ENCODE assay signal across 1 cellular context in genomic region chr4:156931267-156931666, GRCh38.
TF ChIP-seq lines count a peak whose summit lies in the region.

No MANE protein-coding gene starts in this region.

TF ChIP-seq in GM23338, 12 proteins besides CTCF, POLR2A, EP300 and RAD21 (continued from another document):
- TF ChIP-seq, protein P1, sequence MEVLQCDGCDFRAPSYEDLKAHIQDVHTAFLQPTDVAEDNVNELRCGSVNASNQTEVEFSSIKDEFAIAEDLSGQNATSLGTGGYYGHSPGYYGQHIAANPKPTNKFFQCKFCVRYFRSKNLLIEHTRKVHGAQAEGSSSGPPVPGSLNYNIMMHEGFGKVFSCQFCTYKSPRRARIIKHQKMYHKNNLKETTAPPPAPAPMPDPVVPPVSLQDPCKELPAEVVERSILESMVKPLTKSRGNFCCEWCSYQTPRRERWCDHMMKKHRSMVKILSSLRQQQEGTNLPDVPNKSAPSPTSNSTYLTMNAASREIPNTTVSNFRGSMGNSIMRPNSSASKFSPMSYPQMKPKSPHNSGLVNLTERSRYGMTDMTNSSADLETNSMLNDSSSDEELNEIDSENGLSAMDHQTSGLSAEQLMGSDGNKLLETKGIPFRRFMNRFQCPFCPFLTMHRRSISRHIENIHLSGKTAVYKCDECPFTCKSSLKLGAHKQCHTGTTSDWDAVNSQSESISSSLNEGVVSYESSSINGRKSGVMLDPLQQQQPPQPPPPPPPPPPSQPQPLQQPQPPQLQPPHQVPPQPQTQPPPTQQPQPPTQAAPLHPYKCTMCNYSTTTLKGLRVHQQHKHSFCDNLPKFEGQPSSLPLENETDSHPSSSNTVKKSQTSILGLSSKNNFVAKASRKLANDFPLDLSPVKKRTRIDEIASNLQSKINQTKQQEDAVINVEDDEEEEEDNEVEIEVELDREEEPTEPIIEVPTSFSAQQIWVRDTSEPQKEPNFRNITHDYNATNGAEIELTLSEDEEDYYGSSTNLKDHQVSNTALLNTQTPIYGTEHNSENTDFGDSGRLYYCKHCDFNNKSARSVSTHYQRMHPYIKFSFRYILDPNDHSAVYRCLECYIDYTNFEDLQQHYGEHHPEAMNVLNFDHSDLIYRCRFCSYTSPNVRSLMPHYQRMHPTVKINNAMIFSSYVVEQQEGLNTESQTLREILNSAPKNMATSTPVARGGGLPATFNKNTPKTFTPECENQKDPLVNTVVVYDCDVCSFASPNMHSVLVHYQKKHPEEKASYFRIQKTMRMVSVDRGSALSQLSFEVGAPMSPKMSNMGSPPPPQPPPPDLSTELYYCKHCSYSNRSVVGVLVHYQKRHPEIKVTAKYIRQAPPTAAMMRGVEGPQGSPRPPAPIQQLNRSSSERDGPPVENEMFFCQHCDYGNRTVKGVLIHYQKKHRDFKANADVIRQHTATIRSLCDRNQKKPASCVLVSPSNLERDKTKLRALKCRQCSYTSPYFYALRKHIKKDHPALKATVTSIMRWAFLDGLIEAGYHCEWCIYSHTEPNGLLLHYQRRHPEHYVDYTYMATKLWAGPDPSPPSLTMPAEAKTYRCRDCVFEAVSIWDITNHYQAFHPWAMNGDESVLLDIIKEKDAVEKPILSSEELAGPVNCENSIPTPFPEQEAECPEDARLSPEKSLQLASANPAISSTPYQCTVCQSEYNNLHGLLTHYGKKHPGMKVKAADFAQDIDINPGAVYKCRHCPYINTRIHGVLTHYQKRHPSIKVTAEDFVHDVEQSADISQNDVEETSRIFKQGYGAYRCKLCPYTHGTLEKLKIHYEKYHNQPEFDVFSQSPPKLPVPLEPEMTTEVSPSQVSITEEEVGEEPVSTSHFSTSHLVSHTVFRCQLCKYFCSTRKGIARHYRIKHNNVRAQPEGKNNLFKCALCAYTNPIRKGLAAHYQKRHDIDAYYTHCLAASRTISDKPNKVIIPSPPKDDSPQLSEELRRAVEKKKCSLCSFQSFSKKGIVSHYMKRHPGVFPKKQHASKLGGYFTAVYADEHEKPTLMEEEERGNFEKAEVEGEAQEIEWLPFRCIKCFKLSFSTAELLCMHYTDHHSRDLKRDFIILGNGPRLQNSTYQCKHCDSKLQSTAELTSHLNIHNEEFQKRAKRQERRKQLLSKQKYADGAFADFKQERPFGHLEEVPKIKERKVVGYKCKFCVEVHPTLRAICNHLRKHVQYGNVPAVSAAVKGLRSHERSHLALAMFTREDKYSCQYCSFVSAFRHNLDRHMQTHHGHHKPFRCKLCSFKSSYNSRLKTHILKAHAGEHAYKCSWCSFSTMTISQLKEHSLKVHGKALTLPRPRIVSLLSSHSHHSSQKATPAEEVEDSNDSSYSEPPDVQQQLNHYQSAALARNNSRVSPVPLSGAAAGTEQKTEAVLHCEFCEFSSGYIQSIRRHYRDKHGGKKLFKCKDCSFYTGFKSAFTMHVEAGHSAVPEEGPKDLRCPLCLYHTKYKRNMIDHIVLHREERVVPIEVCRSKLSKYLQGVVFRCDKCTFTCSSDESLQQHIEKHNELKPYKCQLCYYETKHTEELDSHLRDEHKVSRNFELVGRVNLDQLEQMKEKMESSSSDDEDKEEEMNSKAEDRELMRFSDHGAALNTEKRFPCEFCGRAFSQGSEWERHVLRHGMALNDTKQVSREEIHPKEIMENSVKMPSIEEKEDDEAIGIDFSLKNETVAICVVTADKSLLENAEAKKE (CRISPR knock-in tag; IDR thresholded peaks at IDR 0.05): no peak
- TF ChIP-seq EZH2phosphoT487 (IDR thresholded peaks at IDR 0.05; ENCODE audit: unreplicated experiment) (no peak), CREB1 (CRISPR knock-in tag; IDR thresholded peaks at IDR 0.05; ENCODE audit: low read depth) (no peak), ZNF331 (CRISPR knock-in tag; IDR thresholded peaks at IDR 0.05; ENCODE audit: low read depth) (no peak)
- TF ChIP-seq, protein P2, sequence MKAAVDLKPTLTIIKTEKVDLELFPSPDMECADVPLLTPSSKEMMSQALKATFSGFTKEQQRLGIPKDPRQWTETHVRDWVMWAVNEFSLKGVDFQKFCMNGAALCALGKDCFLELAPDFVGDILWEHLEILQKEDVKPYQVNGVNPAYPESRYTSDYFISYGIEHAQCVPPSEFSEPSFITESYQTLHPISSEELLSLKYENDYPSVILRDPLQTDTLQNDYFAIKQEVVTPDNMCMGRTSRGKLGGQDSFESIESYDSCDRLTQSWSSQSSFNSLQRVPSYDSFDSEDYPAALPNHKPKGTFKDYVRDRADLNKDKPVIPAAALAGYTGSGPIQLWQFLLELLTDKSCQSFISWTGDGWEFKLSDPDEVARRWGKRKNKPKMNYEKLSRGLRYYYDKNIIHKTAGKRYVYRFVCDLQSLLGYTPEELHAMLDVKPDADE (IDR thresholded peaks at IDR 0.05): no peak
